12 cellular contexts compared by ENCODE assay signal in the genomic region with DNA sequence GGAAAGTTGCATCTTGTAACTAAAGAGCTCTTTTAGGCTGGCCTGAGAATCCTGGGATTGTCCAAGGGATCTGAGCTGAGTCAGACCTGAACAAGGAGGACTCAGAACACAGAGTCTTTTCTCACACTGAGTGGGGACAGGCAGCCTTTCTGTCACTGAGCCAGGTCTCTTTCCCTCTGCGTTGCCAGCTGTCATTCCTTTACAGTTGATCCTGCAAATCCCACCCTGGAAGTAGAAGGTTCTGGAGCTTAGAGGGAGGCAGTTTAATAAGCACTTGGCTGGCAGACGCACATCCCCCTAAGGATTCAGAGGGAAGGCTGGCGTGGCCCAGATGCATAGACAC.
DNase-seq lines count a peak whose midpoint lies in the region; ATAC-seq and TF ChIP-seq lines count a peak whose summit lies in the region.
"Had no signal": no experiment of that assay in that cellular context is flagged by ENCODE, and none has a peak within 500 bp of the region (broad histone marks: within the 10 kb centered on the region; RNA-seq: fewer than 3 reads in every experiment).

No MANE protein-coding gene starts in this region.

- no peak overlapping the region for H3K4me3 Mint-ChIP-seq in activated T-helper 1 cell treated with anti-CD3 and anti-CD28 coated beads, Interleukin-12 subunit alpha, Interleukin-12 subunit beta, Interleukin-2, Interleukin-4 antibody, amounts not matched to agents 30 ng/mL and 10 ng/mL and 1 ng/mL, durations not matched to agents 14 hours and 24 hours and 36 hours

- no peaks in the 10 kb centered on the region for H3K27me3 Mint-ChIP-seq in activated T-helper 1 cell treated with anti-CD3 and anti-CD28 coated beads, Interleukin-12 subunit alpha, Interleukin-12 subunit beta, Interleukin-2, Interleukin-4 antibody, amounts not matched to agents 30 ng/mL and 10 ng/mL and 1 ng/mL, durations not matched to agents 14 hours and 24 hours and 36 hours (ENCODE audit: insufficient read depth)

- H3K36me3 ChIP-seq in left ventricle myocardium inferior, result peaks cover 28% of the 10 kb centered on the region
- H3K36me3 ChIP-seq in sigmoid colon, result peaks cover 5 to 28% (median 14%) of the 10 kb centered on the region in 4 donors

- H3K4me1 Mint-ChIP-seq in activated T-helper 1 cell treated with anti-CD3 and anti-CD28 coated beads, Interleukin-12 subunit alpha, Interleukin-12 subunit beta, Interleukin-2, Interleukin-4 antibody, amounts not matched to agents 30 ng/mL and 10 ng/mL and 1 ng/mL, durations not matched to agents 14 hours and 24 hours and 36 hours (ENCODE audit: low read depth), result peaks cover 42% of the 10 kb centered on the region

- H3K4me1 ChIP-seq in left ventricle myocardium inferior (peaks cover 79% of the 10 kb centered on the region), sigmoid colon (peaks cover 1 to 47% (median 35%) of the 10 kb centered on the region in 4 donors)

- in situ Hi-C loops in GM13976 (cut with MboI; ENCODE audit: low sequenced_read_pairs, unreplicated experiment), result no loop called here

- peaks cover 27% of the 10 kb centered on the region for H3K36me3 Mint-ChIP-seq in activated T-helper 1 cell treated with anti-CD3 and anti-CD28 coated beads, Interleukin-12 subunit alpha, Interleukin-12 subunit beta, Interleukin-2, Interleukin-4 antibody, amounts not matched to agents 30 ng/mL and 10 ng/mL and 1 ng/mL, durations not matched to agents 14 hours and 24 hours and 36 hours (ENCODE audit: low read depth)

- H3K4me3 ChIP-seq in left ventricle myocardium inferior, result no peak overlapping the region
- H3K4me3 ChIP-seq in sigmoid colon, result no peak overlapping the region

- peak overlapping the region; percentile 48 for H3K27ac Mint-ChIP-seq in activated T-helper 1 cell treated with anti-CD3 and anti-CD28 coated beads, Interleukin-12 subunit alpha, Interleukin-12 subunit beta, Interleukin-2, Interleukin-4 antibody, amounts not matched to agents 30 ng/mL and 10 ng/mL and 1 ng/mL, durations not matched to agents 14 hours and 24 hours and 36 hours

- H3K27me3 ChIP-seq in left ventricle myocardium inferior (ENCODE audit: low read depth) (no peaks in the 10 kb centered on the region), sigmoid colon (no peaks in the 10 kb centered on the region)
- H3K27me3 ChIP-seq: brain microvascular endothelial cell had no signal

- DNase-seq in D341Med (ENCODE audit: low spot score), result peak; percentile 73
- DNase-seq in activated T-helper 1 cell treated with anti-CD3 and anti-CD28 coated beads, Interleukin-12 subunit alpha, Interleukin-12 subunit beta, Interleukin-2, Interleukin-4 antibody, amounts not matched to agents 30 ng/mL and 10 ng/mL and 1 ng/mL, durations not matched to agents 14 hours and 24 hours and 36 hours (ENCODE audit: low spot score), result no peak
- DNase-seq in left ventricle myocardium inferior, result no peak
- peak; percentile 79 for DNase-seq in sigmoid colon
- no peak for DNase-seq in stimulated activated naive CD8-positive, alpha-beta T cell treated with anti-CD3 and anti-CD28 coated beads, Interleukin-15, Interleukin-2, amounts not matched to agents 100 U/mL and 50 U/mL, for 24 hours
- DNase-seq in GM13976 (ENCODE audit: low spot score), result no peak
- DNase-seq: activated T-cell treated with anti-CD3 and anti-CD28 coated beads for 4 hours, brain microvascular endothelial cell, NCI-H2107, PC-3 had no signal

- no peak for TF ChIP-seq CTCF in left ventricle myocardium inferior (IDR thresholded peaks at IDR 0.05; ENCODE audit: borderline replicate concordance)
- TF ChIP-seq CTCF in sigmoid colon (IDR thresholded peaks at IDR 0.05), result no peak
- TF ChIP-seq CTCF in GM13976 (IDR thresholded peaks at IDR 0.05; ENCODE audit: borderline replicate concordance, control extremely low read depth, extremely low read depth, insufficient read depth, missing control alignments), result no peak

- no peaks in the 10 kb centered on the region for H3K9me3 ChIP-seq in left ventricle myocardium inferior (replicated peaks)
- H3K9me3 ChIP-seq in sigmoid colon, result no peaks in the 10 kb centered on the region

- no peak for ATAC-seq in stimulated activated naive CD8-positive, alpha-beta T cell treated with anti-CD3 and anti-CD28 coated beads, Interleukin-15, Interleukin-2, amounts not matched to agents 100 U/mL and 50 U/mL, for 24 hours
- ATAC-seq in HG03108 (IDR thresholded peaks at IDR 0.05; ENCODE audit: unreplicated experiment), result no peak
- no peak for ATAC-seq in GM19455 (IDR thresholded peaks at IDR 0.05; ENCODE audit: unreplicated experiment)
- ATAC-seq: PC-3 had no signal

- intact Hi-C loops in activated T-helper 1 cell treated with anti-CD3 and anti-CD28 coated beads, Interleukin-12 subunit alpha, Interleukin-12 subunit beta, Interleukin-2, Interleukin-4 antibody, amounts not matched to agents 30 ng/mL and 10 ng/mL and 1 ng/mL, durations not matched to agents 14 hours and 24 hours and 36 hours (cut with micrococcal nuclease), result loop anchor here (5.0 kb wide), 1 partner anchor 93 kb away; a partner anchor contains a TSS
- intact Hi-C loops in left ventricle myocardium inferior (cut with micrococcal nuclease), result no loop called here
- intact Hi-C loops in sigmoid colon (cut with DNase I), result loop anchor here (5.0 kb wide), 1 partner anchor 142 kb away; a partner anchor contains a TSS

- peak overlapping the region; percentile 63 for H3K27ac ChIP-seq in left ventricle myocardium inferior (replicated peaks)
- H3K27ac ChIP-seq in sigmoid colon, result peak overlapping the region; percentile 47 to 79 (median 72)
- H3K27ac ChIP-seq: brain microvascular endothelial cell had no signal

- H3K9me3 Mint-ChIP-seq in activated T-helper 1 cell treated with anti-CD3 and anti-CD28 coated beads, Interleukin-12 subunit alpha, Interleukin-12 subunit beta, Interleukin-2, Interleukin-4 antibody, amounts not matched to agents 30 ng/mL and 10 ng/mL and 1 ng/mL, durations not matched to agents 14 hours and 24 hours and 36 hours, result no peaks in the 10 kb centered on the region

- 79 to 83% methylated on average over 3 of the region's 3 CpGs for WGBS in sigmoid colon, 2 donors

- TF ChIP-seq EP300 in sigmoid colon (IDR thresholded peaks at IDR 0.05), result no peak

- no peak for TF ChIP-seq POLR2A in sigmoid colon (IDR thresholded peaks at IDR 0.05)

Comparison
In these comparisons a context has a peak if more than half of its experiments do, and no peak if none do; other contexts are left out.
1. DNase-seq: peak in D341Med (single experiment) and sigmoid colon (single experiment); none in activated T-helper 1 cell treated with anti-CD3 and anti-CD28 coated beads, Interleukin-12 subunit alpha, Interleukin-12 subunit beta, Interleukin-2, Interleukin-4 antibody, amounts not matched to agents 30 ng/mL and 10 ng/mL and 1 ng/mL, durations not matched to agents 14 hours and 24 hours and 36 hours (single experiment), left ventricle myocardium inferior (single experiment), stimulated activated naive CD8-positive, alpha-beta T cell treated with anti-CD3 and anti-CD28 coated beads, Interleukin-15, Interleukin-2, amounts not matched to agents 100 U/mL and 50 U/mL, for 24 hours (single experiment) and GM13976 (single experiment).